Comparison of ENCODE assay signal across 9 cellular contexts in genomic region chr17:50908860-50909764, GRCh38. TPM values are rescaled to one million over a fixed set of nuclear protein-coding genes. Genes with fewer than 3 reads are reported as not detected.
DNase-seq lines count a peak whose midpoint lies in the region; ATAC-seq, FAIRE-seq and TF ChIP-seq lines count a peak whose summit lies in the region.
"Had no signal": no experiment of that assay in that cellular context is flagged by ENCODE, and none has a peak within 500 bp of the region (broad histone marks: within the 10 kb centered on the region; RNA-seq: fewer than 3 reads in every experiment).

No MANE protein-coding gene starts in this region.

- intact Hi-C loops in activated CD4-positive, alpha-beta T cell treated with anti-CD3 and anti-CD28 coated beads, Interleukin-2, amount 10 ng/mL, durations not matched to agents 24 days and 14 days (cut with micrococcal nuclease), result no loop called here
- intact Hi-C loops in kidney (cut with DNase I) (no loop called here), thyroid gland (cut with DNase I) (no loop called here)

- TF ChIP-seq POLR2A in thyroid gland (IDR thresholded peaks at IDR 0.05), result peak in 1 of 2 donors; percentile 81

- no peaks in the 10 kb centered on the region for H3K9me3 ChIP-seq in kidney (ENCODE audit: control insufficient read depth in 1 of 2, low read length in 2 of 2)
- no peaks in the 10 kb centered on the region for H3K9me3 ChIP-seq in thyroid gland
- H3K9me3 ChIP-seq: adrenal gland had no signal

- no peaks in the 10 kb centered on the region for H3K36me3 Mint-ChIP-seq in activated CD4-positive, alpha-beta T cell treated with anti-CD3 and anti-CD28 coated beads, Interleukin-2, amount 10 ng/mL, durations not matched to agents 24 days and 14 days (ENCODE audit: low read depth)

- peaks cover 38% of the 10 kb centered on the region for H3K4me1 Mint-ChIP-seq in activated CD4-positive, alpha-beta T cell treated with anti-CD3 and anti-CD28 coated beads, Interleukin-2, amount 10 ng/mL, durations not matched to agents 24 days and 14 days

- no peaks in the 10 kb centered on the region for H3K27me3 Mint-ChIP-seq in activated CD4-positive, alpha-beta T cell treated with anti-CD3 and anti-CD28 coated beads, Interleukin-2, amount 10 ng/mL, durations not matched to agents 24 days and 14 days

- H3K4me3 Mint-ChIP-seq in activated CD4-positive, alpha-beta T cell treated with anti-CD3 and anti-CD28 coated beads, Interleukin-2, amount 10 ng/mL, durations not matched to agents 24 days and 14 days, result no peak overlapping the region

- peak overlapping the region; percentile 85 to 94 for H3K27ac ChIP-seq in kidney (ENCODE audit: low read depth in 2 of 2, low read length in 2 of 2)
- peak overlapping the region; percentile 88 to 91 (median 90) for H3K27ac ChIP-seq in thyroid gland

- H3K4me3 ChIP-seq in kidney (ENCODE audit: low read length in 2 of 2) (peak overlapping the region in 1 of 2 donors; percentile 27), thyroid gland (replicated peaks in 1 of 3) (no peak overlapping the region)
- H3K4me3 ChIP-seq: adrenal gland had no signal

- FAIRE-seq in kidney (lab: Jason Lieb, UNC), result no peak

- H3K27ac Mint-ChIP-seq in activated CD4-positive, alpha-beta T cell treated with anti-CD3 and anti-CD28 coated beads, Interleukin-2, amount 10 ng/mL, durations not matched to agents 24 days and 14 days, result no peak overlapping the region

- TF ChIP-seq CTCF in kidney (IDR thresholded peaks at IDR 0.05; ENCODE audit: borderline replicate concordance, extremely low read depth, insufficient read depth) (no peak), thyroid gland (IDR thresholded peaks at IDR 0.05) (peak in 4 of 6 experiments; percentile 33 to 55 (median 45))

- H3K27me3 ChIP-seq in thyroid gland, result no peaks in the 10 kb centered on the region
- H3K27me3 ChIP-seq: adrenal gland had no signal

- H3K4me1 ChIP-seq in kidney (ENCODE audit: control insufficient read depth in 1 of 2, insufficient read depth in 1 of 2, low read depth in 1 of 2, low read length in 2 of 2), result peaks cover 34 to 38% of the 10 kb centered on the region in 2 donors
- H3K4me1 ChIP-seq in thyroid gland, result peaks cover 47 to 61% of the 10 kb centered on the region in 2 donors
- H3K4me1 ChIP-seq: adrenal gland had no signal

- peak; percentile 47 for DNase-seq in activated CD4-positive, alpha-beta T cell treated with anti-CD3 and anti-CD28 coated beads for 48 hours
- no peak for DNase-seq in activated CD4-positive, alpha-beta T cell treated with anti-CD3 and anti-CD28 coated beads, Interleukin-2, amount 10 ng/mL, durations not matched to agents 24 days and 14 days
- DNase-seq in activated effector memory CD4-positive, alpha-beta T cell treated with Interleukin-2 at 50 U/mL for 16 hours, result peak; percentile 38
- DNase-seq in kidney (peak; percentile 91), thyroid gland (peak; percentile 96 to 97), Ammon's horn (ENCODE audit: low spot score) (no peak)

- peak overlapping the region in 1 of 2 donors; percentile 68 for H3K9ac ChIP-seq in kidney (ENCODE audit: low read length in 2 of 2)

- H3K36me3 ChIP-seq in kidney (ENCODE audit: control insufficient read depth in 1 of 2, insufficient read depth in 2 of 2, low read length in 2 of 2) (no peaks in the 10 kb centered on the region), thyroid gland (no peaks in the 10 kb centered on the region)
- H3K36me3 ChIP-seq: adrenal gland had no signal

- WGBS in thyroid gland, 2 donors, result 45 to 72% methylated on average over 8 to 15 of the region's 16 CpGs

- H3K9me3 Mint-ChIP-seq in activated CD4-positive, alpha-beta T cell treated with anti-CD3 and anti-CD28 coated beads, Interleukin-2, amount 10 ng/mL, durations not matched to agents 24 days and 14 days, result no peaks in the 10 kb centered on the region

- ATAC-seq in HG02610 (IDR thresholded peaks at IDR 0.05; ENCODE audit: unreplicated experiment), result no peak
- ATAC-seq in GM21723 (IDR thresholded peaks at IDR 0.05; ENCODE audit: unreplicated experiment), result no peak

RNA-seq across cellular contexts. Expression of gene TOB1, which starts 43.0 kb away (rescaled TPM):
- total RNA-seq in activated CD4-positive, alpha-beta T cell treated with anti-CD3 and anti-CD28 coated beads, Interleukin-2, amount 10 ng/mL, durations not matched to agents 24 days and 14 days, result 29.0 and 30.1 TPM in 2 replicates
- total RNA-seq in kidney (141 TPM), thyroid gland (10 to 100 TPM; 28.1 to 46.4 (median 31.1) TPM)
- polyA plus RNA-seq in kidney (ENCODE audit: insufficient read depth, low read depth, low replicate concordance), result 52.5 TPM

Comparison
In these comparisons a context has a peak if more than half of its experiments do, and no peak if none do; other contexts are left out.
1. DNase-seq: peak in activated CD4-positive, alpha-beta T cell treated with anti-CD3 and anti-CD28 coated beads for 48 hours (single experiment), activated effector memory CD4-positive, alpha-beta T cell treated with Interleukin-2 at 50 U/mL for 16 hours (single experiment), kidney (single experiment) and thyroid gland (2 of 2); none in activated CD4-positive, alpha-beta T cell treated with anti-CD3 and anti-CD28 coated beads, Interleukin-2, amount 10 ng/mL, durations not matched to agents 24 days and 14 days (single experiment) and Ammon's horn (single experiment).